9 cellular contexts compared by ENCODE assay signal in genomic region chr16:67278773-67279295, GRCh38. TPM values are rescaled to one million over a fixed set of nuclear protein-coding genes. Genes with fewer than 3 reads are reported as not detected.
DNase-seq lines count a peak whose midpoint lies in the region; ATAC-seq, FAIRE-seq and TF ChIP-seq lines count a peak whose summit lies in the region.
"Had no signal": no experiment of that assay in that cellular context is flagged by ENCODE, and none has a peak within 500 bp of the region (broad histone marks: within the 10 kb centered on the region; RNA-seq: fewer than 3 reads in every experiment).

No MANE protein-coding gene starts in this region.

- peak overlapping the region; percentile 75 for H3K9ac ChIP-seq in astrocyte (ENCODE audit: low read length)

- H3K27me3 Mint-ChIP-seq in astrocyte (ENCODE audit: low read depth, unreplicated experiment), result peaks cover 11% of the 10 kb centered on the region

- DNase-seq in AG04450 (ENCODE audit: low read depth, low spot score), result no peak
- DNase-seq in GM13976 (ENCODE audit: low spot score), result peak; percentile 80
- peak; percentile 58 for DNase-seq in RWPE1 (ENCODE audit: low spot score)
- DNase-seq in astrocyte (ENCODE audit: low read depth), result no peak
- peak; percentile 48 for DNase-seq in stimulated activated CD4-positive, alpha-beta T cell treated with anti-CD3 and anti-CD28 coated beads, Interleukin-2, amount 100 ng/mL, for 48 hours
- DNase-seq in midbrain (lab: John Stamatoyannopoulos, UW), result no peak

- in situ Hi-C loops in GM13976 (cut with MboI; ENCODE audit: low sequenced_read_pairs, unreplicated experiment), result no loop called here

- H3K4me3 Mint-ChIP-seq in astrocyte (ENCODE audit: unreplicated experiment), result no peak overlapping the region

- peaks cover 5% of the 10 kb centered on the region for H3K36me3 Mint-ChIP-seq in astrocyte (ENCODE audit: low read depth, unreplicated experiment)

- H3K4me1 ChIP-seq in astrocyte (ENCODE audit: insufficient read depth, low read length), result peaks cover 24% of the 10 kb centered on the region

- TF ChIP-seq CTCF in AG04450 (IDR thresholded peaks at IDR 0.05; ENCODE audit: low read depth, low read length), result peak; percentile 35; the same call in 1 of the 2 replicates
- TF ChIP-seq CTCF in GM13976 (IDR thresholded peaks at IDR 0.05; ENCODE audit: borderline replicate concordance, control extremely low read depth, extremely low read depth, insufficient read depth, missing control alignments), result peak; percentile 31
- TF ChIP-seq CTCF in RWPE1 (conservative IDR thresholded peaks at IDR 0.05; ENCODE audit: low read depth), result no peak
- no peak for TF ChIP-seq CTCF in astrocyte (IDR thresholded peaks at IDR 0.05; ENCODE audit: insufficient read depth, low read depth, low read length)

- H3K79me2 ChIP-seq in astrocyte (ENCODE audit: insufficient read depth, low read length), result peaks cover 2% of the 10 kb centered on the region

- H3K4me2 ChIP-seq in astrocyte (ENCODE audit: low read length), result peak overlapping the region; percentile 82

- no peaks in the 10 kb centered on the region for H4K20me1 ChIP-seq in astrocyte (ENCODE audit: insufficient read depth, low read length)

- peak; percentile 31 for ATAC-seq in HG02981 (IDR thresholded peaks at IDR 0.05; ENCODE audit: unreplicated experiment)

- POLR2A ChIA-PET in AG04450 (lab: Yijun Ruan, JAX), result interaction anchor here (1.5 kb wide), 1 partner anchor 114 kb away, joined by 4 read pairs; the partner anchor contains the start of gene TPPP3
- POLR2A ChIA-PET in RWPE1 (lab: Yijun Ruan, JAX; ENCODE audit: low non-redundant PET), result interaction anchor here (1.4 kb wide), 1 partner anchor 13 kb away, joined by 3 read pairs; no protein-coding TSS in a partner anchor

- H3K27me3 ChIP-seq in AG04450 (ENCODE audit: control insufficient read depth, insufficient read depth, low read length), result no peaks in the 10 kb centered on the region
- no peaks in the 10 kb centered on the region for H3K27me3 ChIP-seq in astrocyte (ENCODE audit: insufficient read depth, low read length)

- H3K9me3 ChIP-seq in AG04450 (ENCODE audit: control insufficient read depth, insufficient read depth, low read length) (no peaks in the 10 kb centered on the region; the same call in 1 of the 2 replicates), astrocyte (ENCODE audit: insufficient read depth, low read depth, low read length) (no peaks in the 10 kb centered on the region)

- H3K36me3 ChIP-seq in astrocyte (ENCODE audit: insufficient read depth, low read length), result no peaks in the 10 kb centered on the region

- H3K27ac ChIP-seq in AG04450 (ENCODE audit: low read depth, low read length) (peak overlapping the region; percentile 98), RWPE1 (peak overlapping the region; percentile 97), astrocyte (ENCODE audit: low read depth, low read length) (peak overlapping the region; percentile 96)

- H3K4me3 ChIP-seq in AG04450 (ENCODE audit: low read depth, low read length) (peak overlapping the region; percentile 68), astrocyte (ENCODE audit: insufficient read depth, low read depth, low read length) (peak overlapping the region; percentile 61), iPS-11a (ENCODE audit: low read depth, low read length) (peak overlapping the region; percentile 30)

- H3K4me1 Mint-ChIP-seq in astrocyte (ENCODE audit: low read depth, unreplicated experiment), result peaks cover 26% of the 10 kb centered on the region

- peaks cover 3% of the 10 kb centered on the region for H3K9me3 Mint-ChIP-seq in astrocyte (ENCODE audit: unreplicated experiment)

- CTCF ChIA-PET in AG04450 (lab: Charles Lee), result interaction anchor here (0.8 to 2.3 kb wide), 5 partner anchors 18 to 149 kb away, joined by 3 to 7 read pairs (median 4); partner anchors contain the start of gene ZDHHC1
- CTCF ChIA-PET in RWPE1 (lab: Yijun Ruan, JAX), result interaction anchor here (0.5 to 2.7 kb wide), 5 partner anchors 18 to 147 kb away, joined by 3 to 12 read pairs (median 3); no protein-coding TSS in a partner anchor

- H2AFZ ChIP-seq in astrocyte (ENCODE audit: low read depth, low read length), result peak overlapping the region; percentile 32

- no peak overlapping the region for H3K27ac Mint-ChIP-seq in astrocyte (ENCODE audit: unreplicated experiment)

- no peak for FAIRE-seq in astrocyte (lab: Jason Lieb, UNC)

RNA-seq across cellular contexts. Expression of gene PLEKHG4, which starts 0.5 kb away (rescaled TPM):
- 17.2 and 23.3 TPM in 2 replicates for polyA plus RNA-seq in AG04450 (2011; rRNA removed)
- 14.1 and 22.3 TPM in 2 replicates for polyA minus RNA-seq in AG04450 (2011; rRNA and poly(A)+ RNA removed)
- total RNA-seq in astrocyte, result 1.8 and 2.4 TPM in 2 replicates

RNA-seq across cellular contexts. Expression of gene SLC9A5, which starts 30.1 kb away (rescaled TPM):
- 2.4 and 3.1 TPM in 2 replicates for polyA plus RNA-seq in AG04450 (2011; rRNA removed)
- 2.8 and 3.4 TPM in 2 replicates for polyA minus RNA-seq in AG04450 (2011; rRNA and poly(A)+ RNA removed)
- 2.4 and 2.5 TPM in 2 replicates for total RNA-seq in astrocyte

RNA-seq across cellular contexts. Expression of gene FHOD1, which starts 31.6 kb away (rescaled TPM):
- polyA plus RNA-seq in AG04450 (2011; rRNA removed), result 21.2 and 25.4 TPM in 2 replicates
- polyA minus RNA-seq in AG04450 (2011; rRNA and poly(A)+ RNA removed), result 33.5 and 48.0 TPM in 2 replicates
- total RNA-seq in astrocyte, result 38.1 and 40.5 TPM in 2 replicates

RNA-seq across cellular contexts. Expression of gene KCTD19, which starts 47.7 kb away (rescaled TPM):
- polyA plus RNA-seq in AG04450 (2011; rRNA removed), result 0.21 and 0.25 TPM in 2 replicates
- polyA minus RNA-seq in AG04450 (2011; rRNA and poly(A)+ RNA removed), result 0.26 and 0.37 TPM in 2 replicates
- total RNA-seq in astrocyte, result not detected in 2 replicates
- total RNA-seq: LHCN-M2 had no signal

RNA-seq across cellular contexts. Expression of gene LRRC36, which starts 47.8 kb away (rescaled TPM):
- polyA plus RNA-seq in AG04450 (2011; rRNA removed), result 0.21 and 0.41 TPM in 2 replicates
- not detected in 2 replicates for polyA minus RNA-seq in AG04450 (2011; rRNA and poly(A)+ RNA removed)
- not detected in 2 replicates for total RNA-seq in astrocyte
- total RNA-seq: LHCN-M2 had no signal

Comparison
In these comparisons a context has a peak if more than half of its experiments do, and no peak if none do; other contexts are left out.
1. DNase-seq: peak in GM13976 (single experiment), RWPE1 (single experiment) and stimulated activated CD4-positive, alpha-beta T cell treated with anti-CD3 and anti-CD28 coated beads, Interleukin-2, amount 100 ng/mL, for 48 hours (2 of 2); none in AG04450 (single experiment), astrocyte (single experiment) and midbrain (single experiment).
2. CTCF ChIP-seq: peak in AG04450 (single experiment) and GM13976 (single experiment); none in RWPE1 (single experiment) and astrocyte (single experiment).
3. Peak in every context shown above with its lines, with median percentiles within 50 percentile points of each other: H3K27ac ChIP-seq and H3K4me3 ChIP-seq.